ENCODE assay signal across 16 cellular contexts in genomic region chr9:137244486-137245449, GRCh38. TPM values are rescaled to one million over a fixed set of nuclear protein-coding genes. Genes with fewer than 3 reads are reported as not detected.
DNase-seq lines count a peak whose midpoint lies in the region; ATAC-seq and TF ChIP-seq lines count a peak whose summit lies in the region.
"Had no signal": no experiment of that assay in that cellular context is flagged by ENCODE, and none has a peak within 500 bp of the region (broad histone marks: within the 10 kb centered on the region; RNA-seq: fewer than 3 reads in every experiment).

No MANE protein-coding gene starts in this region.

- POLR2A ChIA-PET in IMR-90 (lab: Charles Lee; ENCODE audit: unreplicated experiment) = interaction anchor here (1.9 kb wide), 1 partner anchor 10 kb away, joined by 9 read pairs; the partner anchor contains the start of gene NELFB
- POLR2A ChIA-PET in WTC11 (lab: Charles Lee) = interaction anchor here (0.5 to 2.1 kb wide), 4 partner anchors 10 to 42 kb away, joined by 3 to 9 read pairs (median 4); partner anchors contain the start of gene TOR4A

- peaks cover 4% of the 10 kb centered on the region for H3K9me1 ChIP-seq in IMR-90 (ENCODE audit: insufficient read depth, low read length)

- TF ChIP-seq CTCF in IMR-90 (conservative IDR thresholded peaks at IDR 0.05; ENCODE audit: low read depth, low read length) = no peak
- TF ChIP-seq CTCF in WTC11 (IDR thresholded peaks at IDR 0.05) = no peak
- TF ChIP-seq CTCF in nephron progenitor cell (IDR thresholded peaks at IDR 0.05) = no peak
- TF ChIP-seq CTCF in spleen (IDR thresholded peaks at IDR 0.05 in 8 of 11, conservative IDR thresholded peaks at IDR 0.05 in 3 of 11) = no peak

- 0 out of 2 replicates have a peak overlapping the region, but pooled peaks have one; percentile 16 for H3K23ac ChIP-seq in IMR-90 (ENCODE audit: low read depth, low read length)

- peak overlapping the region; percentile 81 for H3K4me3 Mint-ChIP-seq in WTC11
- no peak overlapping the region for H3K4me3 Mint-ChIP-seq in nephron progenitor cell

- H2BK20ac ChIP-seq in IMR-90 (ENCODE audit: low read depth, low read length) = no peak overlapping the region

- H3K9me3 Mint-ChIP-seq in WTC11 = no peaks in the 10 kb centered on the region
- H3K9me3 Mint-ChIP-seq in nephron progenitor cell = no peaks in the 10 kb centered on the region
- H3K9me3 Mint-ChIP-seq: T-helper 2 cell treated with Interferon-gamma antibody and Interleukin-4, amounts not matched to agents 5 μg/mL and 100 μg/mL, for 36 hours had no signal

- WGBS in IMR-90 (ENCODE audit: extremely low coverage in 2 of 2, insufficient read length in 1 of 2), 2 experiments = 79% methylated on average over 8 of the region's 36 CpGs; no CpG with 5 or more reads in 1 of the 2 experiments
- WGBS in spleen, 5 donors = 75 to 88% (median 79%) methylated on average over 19 to 36 of the region's 36 CpGs

- H2BK15ac ChIP-seq in IMR-90 (ENCODE audit: low read depth, low read length) = no peak overlapping the region

- no peak overlapping the region for H4K8ac ChIP-seq in IMR-90 (ENCODE audit: low read depth in 2 of 2, low read length in 2 of 2)

- H3K18ac ChIP-seq in IMR-90 (ENCODE audit: low read depth, low read length) = no peak overlapping the region

- H3K27ac ChIP-seq in IMR-90 (ENCODE audit: insufficient read depth, low read length) (no peak overlapping the region), spleen (peak overlapping the region in 2 of 8 donors; percentile 1 to 29)
- H3K27ac ChIP-seq: ovary had no signal

- H3K4me1 Mint-ChIP-seq in WTC11 = peaks cover 28% of the 10 kb centered on the region
- H3K4me1 Mint-ChIP-seq in nephron progenitor cell = peaks cover 50% of the 10 kb centered on the region

- CTCF ChIA-PET in IMR-90 (lab: Yijun Ruan, JAX) = no interaction called here
- CTCF ChIA-PET in WTC11 (lab: Charles Lee) = interaction anchor here (0.5 to 5.9 kb wide), 23 partner anchors 8 to 215 kb away, joined by 3 to 46 read pairs (median 4); partner anchors contain the start of genes NELFB, RNF224, SAPCD2 and TOR4A

- intact Hi-C loops in IMR-90 (cut with micrococcal nuclease) = no loop called here
- intact Hi-C loops in spleen (cut with DNase I; ENCODE audit: low total_unique reads) = no loop called here

- H3K36me3 Mint-ChIP-seq in WTC11 (peaks cover 20% of the 10 kb centered on the region), nephron progenitor cell (ENCODE audit: low read depth) (peaks cover 15% of the 10 kb centered on the region)

- H3K9ac ChIP-seq in IMR-90 (ENCODE audit: low read depth, low read length) = no peak overlapping the region

- H3K9me3 ChIP-seq in IMR-90 (ENCODE audit: control insufficient read depth, insufficient read depth, low read length) (no peaks in the 10 kb centered on the region), spleen (no peaks in the 10 kb centered on the region)
- H3K9me3 ChIP-seq: ovary had no signal

- TF ChIP-seq RAD21 in IMR-90 (IDR thresholded peaks at IDR 0.05; ENCODE audit: low read length) = no peak

- no peak overlapping the region for H3K14ac ChIP-seq in IMR-90 (replicated peaks; ENCODE audit: low read depth, low read length)

- H4K20me1 ChIP-seq in IMR-90 (ENCODE audit: insufficient read depth, low read length) = peaks cover 33% of the 10 kb centered on the region

- DNase-seq in ELF-1 (ENCODE audit: low read depth, low spot score) (peak; percentile 70), IMR-90 (no peak), WTC11 (ENCODE audit: low spot score) (peak; percentile 33), nephron progenitor cell (no peak), glomerular visceral epithelial cell (ENCODE audit: extremely low spot score) (no peak), spleen (no peak)
- DNase-seq: GOT3; kidney glomerular epithelial cell; ovary; stimulated activated CD4-positive, alpha-beta T cell treated with anti-CD3 and anti-CD28 coated beads, Interleukin-4, amount 100 ng/mL, for 4 hours had no signal

- no peak for ATAC-seq in IMR-90 (ENCODE audit: low read depth)
- peak; percentile 2 for ATAC-seq in WTC11
- no peak for ATAC-seq in GM21737 (IDR thresholded peaks at IDR 0.05; ENCODE audit: unreplicated experiment)

- H3K4me3 ChIP-seq in IMR-90 (ENCODE audit: insufficient read depth, low read depth, low read length) (no peak overlapping the region), spleen (no peak overlapping the region)
- H3K4me3 ChIP-seq: ovary had no signal

- dilution Hi-C loops in IMR-90 (cut with HindIII; ENCODE audit: low sequenced_read_pairs, unreplicated experiment) = no loop called here

- H3K27ac Mint-ChIP-seq in WTC11 = peak overlapping the region; percentile 70
- H3K27ac Mint-ChIP-seq in nephron progenitor cell = peak overlapping the region; percentile 22
- H3K27ac Mint-ChIP-seq: T-helper 2 cell treated with Interferon-gamma antibody and Interleukin-4, amounts not matched to agents 5 μg/mL and 100 μg/mL, for 36 hours had no signal

- H3K36me3 ChIP-seq in IMR-90 (ENCODE audit: control insufficient read depth, insufficient read depth, low read length) (peaks cover 19% of the 10 kb centered on the region), spleen (peaks cover 0 to 24% (median 18%) of the 10 kb centered on the region in 6 donors)
- H3K36me3 ChIP-seq: ovary had no signal

- peak overlapping the region; percentile 50 for H2AK9ac ChIP-seq in IMR-90 (replicated peaks; ENCODE audit: low read depth, low read length, poor library complexity)

- H3K56ac ChIP-seq in IMR-90 (ENCODE audit: extremely low read depth, insufficient read depth, low read length) = no peak overlapping the region

- H2BK120ac ChIP-seq in IMR-90 (ENCODE audit: low read depth, low read length) = no peak overlapping the region

- H3K27me3 Mint-ChIP-seq in WTC11 (ENCODE audit: low read depth) = peaks cover 4% of the 10 kb centered on the region
- peaks cover 10% of the 10 kb centered on the region for H3K27me3 Mint-ChIP-seq in nephron progenitor cell (ENCODE audit: low read depth, poor library complexity)

- no peak overlapping the region for H4K91ac ChIP-seq in IMR-90 (ENCODE audit: insufficient read depth, low read depth, low read length)

- H3K4me2 ChIP-seq in IMR-90 (ENCODE audit: low read depth, low read length) = no peak overlapping the region

- peaks cover 3 to 28% of the 10 kb centered on the region in 2 experiments; a peak in 3 of 4 replicates for H3K79me1 ChIP-seq in IMR-90 (ENCODE audit: low read depth in 1 of 2, low read length in 2 of 2)

- no peak overlapping the region for H2BK5ac ChIP-seq in IMR-90 (ENCODE audit: low read depth, low read length, poor library complexity, severe bottlenecking)

- H3K4ac ChIP-seq in IMR-90 (ENCODE audit: low read depth, low read length) = no peak overlapping the region

- H4K5ac ChIP-seq in IMR-90 (ENCODE audit: low read depth, low read length) = no peak overlapping the region

- H3K4me1 ChIP-seq in IMR-90 (ENCODE audit: control insufficient read depth, insufficient read depth, low read length) = peaks cover 7% of the 10 kb centered on the region; the same call in 1 of the 2 replicates
- peaks cover 15 to 42% (median 34%) of the 10 kb centered on the region in 6 donors for H3K4me1 ChIP-seq in spleen

- no TSS peak for BruUV-seq in IMR-90 (replicated peaks; lab: Mats Ljungman, UMichigan)

- in situ Hi-C loops in IMR-90 (cut with MboI; ENCODE audit: low sequenced_read_pairs) = no loop called here

- peak; percentile 84 for TF ChIP-seq POLR2A in IMR-90 (IDR thresholded peaks at IDR 0.05; ENCODE audit: low read depth, low read length)
- no peak for TF ChIP-seq POLR2A in spleen (IDR thresholded peaks at IDR 0.05)

- H2AK5ac ChIP-seq in IMR-90 (ENCODE audit: low read depth, low read length) = 0 out of 2 replicates have a peak overlapping the region, but pooled peaks have one; percentile 16

- H2AFZ ChIP-seq in IMR-90 (replicated peaks; ENCODE audit: low read length, poor library complexity) = peak overlapping the region; percentile 69

- H3K27me3 ChIP-seq in IMR-90 (ENCODE audit: control insufficient read depth, insufficient read depth, low read length) = no peaks in the 10 kb centered on the region
- no peaks in the 10 kb centered on the region for H3K27me3 ChIP-seq in spleen (replicated peaks in 1 of 7)
- H3K27me3 ChIP-seq: ovary had no signal

TF ChIP-seq in IMR-90, 13 proteins besides CTCF, POLR2A, EP300 and RAD21 (continues in another document):
- no peak for TF ChIP-seq SMC3 (IDR thresholded peaks at IDR 0.05; ENCODE audit: low read depth, low read length)

RNA-seq across cellular contexts. Expression of gene TUBB4B, which starts 3.7 kb away (rescaled TPM):
- total RNA-seq in IMR-90 (2012; rRNA removed) = 236 and 237 TPM in 2 replicates
- polyA plus RNA-seq in IMR-90 (2012; rRNA removed) = 529 and 613 TPM in 2 replicates
- polyA plus RNA-seq in IMR-90 (2012; cell fraction: cytosol; rRNA removed) = 396 and 719 TPM in 2 replicates
- 295 and 529 TPM in 2 replicates for polyA plus RNA-seq in IMR-90 (2012; cell fraction: nucleus; rRNA removed; ENCODE audit: low replicate concordance)
- total RNA-seq in WTC11 (2021) = 373 to 376 TPM (median 375 TPM) in 3 replicates
- total RNA-seq in spleen = 100 to 1,000 TPM in 4 of 7 donors, 10 to 100 TPM in 3; 55.1 to 137 (median 102) TPM
- 100 to 1,000 TPM in 2 of 3 donors, 10 to 100 TPM in 1; 59.6 to 112 (median 107) TPM for polyA plus RNA-seq in spleen

RNA-seq across cellular contexts. Expression of gene STPG3, which starts 6.3 kb away (rescaled TPM):
- not detected in 2 replicates for total RNA-seq in IMR-90 (2012; rRNA removed)
- not detected in 2 replicates for polyA plus RNA-seq in IMR-90 (2012; rRNA removed)
- not detected in 2 replicates for polyA plus RNA-seq in IMR-90 (2012; cell fraction: cytosol; rRNA removed)
- polyA plus RNA-seq in IMR-90 (2012; cell fraction: nucleus; rRNA removed; ENCODE audit: low replicate concordance) = 0.09 TPM in 1 of 2 replicates, not detected in the other
- total RNA-seq in WTC11 (2021) = 0.21 to 0.26 TPM in 2 of 3 replicates, not detected in the other
- total RNA-seq in spleen = not detected
- not detected for polyA plus RNA-seq in spleen
- total RNA-seq: Daoy, fibroblast of lung, LHCN-M2, ovary, temporal lobe had no signal
- polyA plus RNA-seq: fibroblast of lung, ovary had no signal

RNA-seq across cellular contexts. Expression of gene NELFB, which starts 10.4 kb away (rescaled TPM):
- total RNA-seq in IMR-90 (2012; rRNA removed) = 36.7 and 36.9 TPM in 2 replicates
- 65.1 and 66.0 TPM in 2 replicates for polyA plus RNA-seq in IMR-90 (2012; rRNA removed)
- polyA plus RNA-seq in IMR-90 (2012; cell fraction: cytosol; rRNA removed) = 38.5 and 59.2 TPM in 2 replicates
- polyA plus RNA-seq in IMR-90 (2012; cell fraction: nucleus; rRNA removed; ENCODE audit: low replicate concordance) = 43.4 and 76.9 TPM in 2 replicates
- 93.7 to 95.0 TPM (median 94.7 TPM) in 3 replicates for total RNA-seq in WTC11 (2021)
- total RNA-seq in spleen = 10 to 100 TPM; 27.7 to 46.8 (median 39.9) TPM
- polyA plus RNA-seq in spleen = 10 to 100 TPM; 26.6 to 49.7 (median 28.0) TPM

RNA-seq across cellular contexts. Expression of gene SLC34A3, which starts 14.1 kb away (rescaled TPM):
- total RNA-seq in IMR-90 (2012; rRNA removed) (not detected in 2 replicates), WTC11 (2021) (0.13 to 0.23 TPM (median 0.14 TPM) in 3 replicates), spleen (not detected)
- polyA plus RNA-seq in IMR-90 (2012; rRNA removed) (not detected in 2 replicates), spleen (not detected)
- polyA plus RNA-seq in IMR-90 (2012; cell fraction: cytosol; rRNA removed) = not detected in 2 replicates
- 0.09 TPM in 1 of 2 replicates, not detected in the other for polyA plus RNA-seq in IMR-90 (2012; cell fraction: nucleus; rRNA removed; ENCODE audit: low replicate concordance)
- total RNA-seq: Daoy, fibroblast of lung, temporal lobe had no signal
- polyA plus RNA-seq: fibroblast of lung, ovary had no signal

RNA-seq across cellular contexts. Expression of gene RNF224, which starts 17.5 kb away (rescaled TPM):
- total RNA-seq in IMR-90 (2012; rRNA removed) (not detected in 2 replicates), WTC11 (2021) (0.32 to 0.59 TPM (median 0.41 TPM) in 3 replicates), spleen (not detected)
- polyA plus RNA-seq in IMR-90 (2012; rRNA removed) (not detected in 2 replicates), spleen (not detected)
- polyA plus RNA-seq in IMR-90 (2012; cell fraction: cytosol; rRNA removed) = not detected in 2 replicates
- polyA plus RNA-seq in IMR-90 (2012; cell fraction: nucleus; rRNA removed; ENCODE audit: low replicate concordance) = 0.12 TPM in 1 of 2 replicates, not detected in the other
- total RNA-seq: Daoy had no signal
- polyA plus RNA-seq: fibroblast of lung, ovary had no signal

Comparison
In these comparisons a context has a peak if more than half of its experiments do, and no peak if none do; other contexts are left out.
1. DNase-seq: peak in ELF-1 (single experiment) and WTC11 (single experiment); none in IMR-90 (single experiment), nephron progenitor cell (single experiment), glomerular visceral epithelial cell (single experiment) and spleen (single experiment).